1 cellular context compared by ENCODE assay signal in genomic region chr15:82028163-82028562, GRCh38. TPM values are rescaled to one million over a fixed set of nuclear protein-coding genes. Genes with fewer than 3 reads are reported as not detected.
"Had no signal": no experiment of that assay in that cellular context is flagged by ENCODE, and none has a peak within 500 bp of the region (broad histone marks: within the 10 kb centered on the region; RNA-seq: fewer than 3 reads in every experiment).

No MANE protein-coding gene starts in this region.

RNA-seq across cellular contexts. Expression of gene MEX3B, which starts 17.7 kb away (rescaled TPM):
- polyA plus RNA-seq: naive thymus-derived CD8-positive, alpha-beta T cell had no signal
